In genomic region chr9:33044162-33044673, GRCh38 we compare ENCODE assay signal across 8 cellular contexts. TPM values are rescaled to one million over a fixed set of nuclear protein-coding genes. Genes with fewer than 3 reads are reported as not detected.
DNase-seq lines count a peak whose midpoint lies in the region; ATAC-seq and TF ChIP-seq lines count a peak whose summit lies in the region.

No MANE protein-coding gene starts in this region.

- peak; percentile 54 to 79 (median 59) for DNase-seq in CD4-positive, CD25-positive, alpha-beta regulatory T cell
- DNase-seq in NOMO-1 treated with DMSO at 0.1 percent for 48 hours (lab: John Stamatoyannopoulos, UW; ENCODE audit: unreplicated experiment) (peak; percentile 84), erythroblast (lab: John Stamatoyannopoulos, UW) (peak; percentile 82 to 84), mucosa of descending colon (peak; percentile 85 to 91 (median 89))
- DNase-seq in activated T-cell treated with anti-CD3 and anti-CD28 coated beads, Interleukin-2, amount 50 U/mL, for 4 hours, result peak; percentile 39
- DNase-seq in stimulated activated CD8-positive, alpha-beta memory T cell treated with anti-CD3 and anti-CD28 coated beads, Interleukin-4, amount 100 ng/mL, for 24 hours (ENCODE audit: low read depth), result peak; percentile 42

- H3K9me3 ChIP-seq in CD4-positive, CD25-positive, alpha-beta regulatory T cell (ENCODE audit: control insufficient read depth in 2 of 2, low read length in 2 of 2), result no peaks in the 10 kb centered on the region
- no peaks in the 10 kb centered on the region for H3K9me3 ChIP-seq in mucosa of descending colon

- no peaks in the 10 kb centered on the region for H3K27me3 Mint-ChIP-seq in CD4-positive, CD25-positive, alpha-beta regulatory T cell
- H3K27me3 Mint-ChIP-seq in activated T-cell treated with anti-CD3 and anti-CD28 coated beads, Interleukin-2, amount 50 U/mL, for 4 hours (ENCODE audit: low read depth), result no peaks in the 10 kb centered on the region

- H3K4me1 ChIP-seq in CD4-positive, CD25-positive, alpha-beta regulatory T cell (ENCODE audit: control insufficient read depth, insufficient read depth, low read length, poor library complexity, severe bottlenecking), result peaks cover 11% of the 10 kb centered on the region
- H3K4me1 ChIP-seq in mucosa of descending colon (ENCODE audit: low read depth), result peaks cover 6% of the 10 kb centered on the region

- H3K27ac ChIP-seq in CD4-positive, CD25-positive, alpha-beta regulatory T cell (ENCODE audit: insufficient read depth, low read length, poor library complexity, severe bottlenecking), result peak overlapping the region; percentile 70

- H3K27me3 ChIP-seq in CD4-positive, CD25-positive, alpha-beta regulatory T cell (ENCODE audit: control insufficient read depth, insufficient read depth, low read length), result no peaks in the 10 kb centered on the region

- H3K36me3 Mint-ChIP-seq in CD4-positive, CD25-positive, alpha-beta regulatory T cell, result peaks cover 22% of the 10 kb centered on the region
- peaks cover 27% of the 10 kb centered on the region for H3K36me3 Mint-ChIP-seq in activated T-cell treated with anti-CD3 and anti-CD28 coated beads, Interleukin-2, amount 50 U/mL, for 4 hours (ENCODE audit: insufficient read depth)

- peaks cover 13 to 22% (median 18%) of the 10 kb centered on the region in 4 donors for H3K4me1 Mint-ChIP-seq in CD4-positive, CD25-positive, alpha-beta regulatory T cell
- H3K4me1 Mint-ChIP-seq in activated T-cell treated with anti-CD3 and anti-CD28 coated beads, Interleukin-2, amount 50 U/mL, for 4 hours (ENCODE audit: low read depth), result peaks cover 15% of the 10 kb centered on the region

- H3K9me3 Mint-ChIP-seq in CD4-positive, CD25-positive, alpha-beta regulatory T cell, result no peaks in the 10 kb centered on the region
- no peaks in the 10 kb centered on the region for H3K9me3 Mint-ChIP-seq in activated T-cell treated with anti-CD3 and anti-CD28 coated beads, Interleukin-2, amount 50 U/mL, for 4 hours

- H3K27ac Mint-ChIP-seq in CD4-positive, CD25-positive, alpha-beta regulatory T cell, result peak overlapping the region; percentile 83 to 89 (median 84)

- TF ChIP-seq POLR2A in erythroblast (IDR thresholded peaks at IDR 0.05; ENCODE audit: low read length), result peak; percentile 33

- intact Hi-C loops in mucosa of descending colon (cut with DNase I, micrococcal nuclease), result no loop called here

- peak; percentile 60 to 72 for ATAC-seq in CD4-positive, CD25-positive, alpha-beta regulatory T cell (ENCODE audit: low read depth in 2 of 2)
- peak; percentile 77 for ATAC-seq in GM19397 (IDR thresholded peaks at IDR 0.05; ENCODE audit: unreplicated experiment)
- ATAC-seq in HG03571 (IDR thresholded peaks at IDR 0.05; ENCODE audit: unreplicated experiment), result peak; percentile 74
- peak; percentile 71 to 73 for ATAC-seq in activated T-cell treated with anti-CD3 and anti-CD28 coated beads, Interleukin-2, amount 50 U/mL, for 4 hours
- peak; percentile 95 for ATAC-seq in mucosa of descending colon

- H3K4me3 ChIP-seq in CD4-positive, CD25-positive, alpha-beta regulatory T cell (ENCODE audit: low read depth, low read length), result peak overlapping the region; percentile 78
- H3K4me3 ChIP-seq in mucosa of descending colon, result peak overlapping the region; percentile 1

- TF ChIP-seq CTCF in mucosa of descending colon (IDR thresholded peaks at IDR 0.05), result no peak

- peak overlapping the region; percentile 61 to 96 (median 83) for H3K4me3 Mint-ChIP-seq in CD4-positive, CD25-positive, alpha-beta regulatory T cell
- peak overlapping the region; percentile 74 for H3K4me3 Mint-ChIP-seq in activated T-cell treated with anti-CD3 and anti-CD28 coated beads, Interleukin-2, amount 50 U/mL, for 4 hours

- peaks cover 36% of the 10 kb centered on the region for H3K36me3 ChIP-seq in CD4-positive, CD25-positive, alpha-beta regulatory T cell (ENCODE audit: control insufficient read depth, insufficient read depth, low read length)
- no peaks in the 10 kb centered on the region for H3K36me3 ChIP-seq in mucosa of descending colon (ENCODE audit: low read depth)

RNA-seq across cellular contexts. Expression of gene DNAJA1, which starts 19.1 kb away (rescaled TPM):
- total RNA-seq in CD4-positive, CD25-positive, alpha-beta regulatory T cell, result 214 TPM
- polyA plus RNA-seq in CD4-positive, CD25-positive, alpha-beta regulatory T cell, result 100 to 1,000 TPM in 2 of 4 donors, 10 to 100 TPM in 2; 82.4 to 106 (median 99.1) TPM
- 100 to 1,000 TPM; 304 to 321 (median 315) TPM for total RNA-seq in activated T-cell treated with anti-CD3 and anti-CD28 coated beads, Interleukin-2, amount 50 U/mL, for 4 hours
- 100 to 1,000 TPM in 1 of 3 donors, 10 to 100 TPM in 2; 47.3 to 122 (median 74.4) TPM for total RNA-seq in mucosa of descending colon

RNA-seq across cellular contexts. Expression of gene SMU1, which starts 32.3 kb away (rescaled TPM):
- total RNA-seq in CD4-positive, CD25-positive, alpha-beta regulatory T cell, result 22.7 TPM
- polyA plus RNA-seq in CD4-positive, CD25-positive, alpha-beta regulatory T cell, result 10 to 100 TPM; 23.7 to 27.9 (median 24.9) TPM
- total RNA-seq in activated T-cell treated with anti-CD3 and anti-CD28 coated beads, Interleukin-2, amount 50 U/mL, for 4 hours, result 10 to 100 TPM; 31.0 to 33.9 (median 32.3) TPM
- 10 to 100 TPM; 15.5 to 23.6 (median 17.1) TPM for total RNA-seq in mucosa of descending colon

RNA-seq across cellular contexts. Expression of gene APTX, which starts 42.8 kb away (rescaled TPM):
- total RNA-seq in CD4-positive, CD25-positive, alpha-beta regulatory T cell, result 27.5 TPM
- 10 to 100 TPM; 28.1 to 42.3 (median 29.7) TPM for polyA plus RNA-seq in CD4-positive, CD25-positive, alpha-beta regulatory T cell
- 10 to 100 TPM; 54.1 to 60.3 (median 55.3) TPM for total RNA-seq in activated T-cell treated with anti-CD3 and anti-CD28 coated beads, Interleukin-2, amount 50 U/mL, for 4 hours
- 10 to 100 TPM; 23.4 to 28.3 (median 27.5) TPM for total RNA-seq in mucosa of descending colon

Comparison
In these comparisons a context has a peak if more than half of its experiments do, and no peak if none do; other contexts are left out.
1. Peak in every context shown above with its lines: DNase-seq, ATAC-seq, H3K4me3 ChIP-seq and H3K27ac ChIP-seq.
2. DNase-seq: peak in every context shown above with its lines; median percentile 89 in mucosa of descending colon; 84 in NOMO-1 treated with DMSO at 0.1 percent for 48 hours; 83 in erythroblast; 59 in CD4-positive, CD25-positive, alpha-beta regulatory T cell; 42 in stimulated activated CD8-positive, alpha-beta memory T cell treated with anti-CD3 and anti-CD28 coated beads, Interleukin-4, amount 100 ng/mL, for 24 hours; 39 in activated T-cell treated with anti-CD3 and anti-CD28 coated beads, Interleukin-2, amount 50 U/mL, for 4 hours.